17 cellular contexts compared by ENCODE assay signal in genomic region chr2:218999881-219000568, GRCh38. TPM values are rescaled to one million over a fixed set of nuclear protein-coding genes. Genes with fewer than 3 reads are reported as not detected.
DNase-seq lines count a peak whose midpoint lies in the region; ATAC-seq and TF ChIP-seq lines count a peak whose summit lies in the region.
"Had no signal": no experiment of that assay in that cellular context is flagged by ENCODE, and none has a peak within 500 bp of the region (broad histone marks: within the 10 kb centered on the region; RNA-seq: fewer than 3 reads in every experiment).

No MANE protein-coding gene starts in this region.

- H3K27ac Mint-ChIP-seq in nephron progenitor cell = no peak overlapping the region
- H3K27ac Mint-ChIP-seq: activated CD4-positive, alpha-beta T cell treated with anti-CD3 and anti-CD28 coated beads, Interleukin-2, amount 10 ng/mL, durations not matched to agents 7 days and 5 days; CD8-positive, alpha-beta T cell had no signal

- H3K4me2 ChIP-seq in SK-N-SH = no peak overlapping the region
- no peak overlapping the region for H3K4me2 ChIP-seq in osteoblast (ENCODE audit: insufficient read depth, low read length)

- H2AFZ ChIP-seq in SK-N-SH (ENCODE audit: low read depth) (no peak overlapping the region), osteoblast (ENCODE audit: low read length) (no peak overlapping the region)
- H2AFZ ChIP-seq: GM23248 had no signal

- peaks cover 11% of the 10 kb centered on the region for H3K4me1 Mint-ChIP-seq in nephron progenitor cell

- peak in 1 of 2 experiments; percentile 67; a peak in 1 of 4 replicates for TF ChIP-seq EP300 in SK-N-SH (IDR thresholded peaks at IDR 0.05; ENCODE audit: borderline replicate concordance in 1 of 2, low read depth in 1 of 2, low read length in 1 of 2)

- H3K4me1 ChIP-seq in HEK293 (ENCODE audit: control insufficient read depth, insufficient read depth, low read length) (no peaks in the 10 kb centered on the region), SK-N-SH (ENCODE audit: control insufficient read depth in 1 of 2, insufficient read depth in 2 of 2, low read depth in 1 of 2, low read length in 1 of 2) (peaks cover 0 to 79% of the 10 kb centered on the region in 2 experiments; a peak in 2 of 4 replicates), osteoblast (ENCODE audit: insufficient read depth, low read length) (no peaks in the 10 kb centered on the region)

- no peak overlapping the region for H3K27ac ChIP-seq in HEK293 (ENCODE audit: extremely low read depth, low read depth, low read length)
- H3K27ac ChIP-seq in SK-N-SH (ENCODE audit: low read depth in 2 of 2, low read length in 1 of 2) = peak overlapping the region in 1 of 2 experiments; percentile 99; a peak in 2 of 4 replicates
- no peak overlapping the region for H3K27ac ChIP-seq in osteoblast (ENCODE audit: low read depth, low read length)
- no peak overlapping the region for H3K27ac ChIP-seq in RWPE1
- H3K27ac ChIP-seq: epithelial cell of prostate, GM23248 had no signal

- H3K9me3 ChIP-seq in HEK293 (ENCODE audit: control insufficient read depth, insufficient read depth, low read depth, low read length) (no peaks in the 10 kb centered on the region), SK-N-SH (no peaks in the 10 kb centered on the region), osteoblast (ENCODE audit: low read depth, low read length) (no peaks in the 10 kb centered on the region)
- H3K9me3 ChIP-seq: breast epithelium had no signal

- TF ChIP-seq CTCF in HEK293 (tag by site-specific recombination; IDR thresholded peaks at IDR 0.05) (no peak), SK-N-SH (IDR thresholded peaks at IDR 0.05) (no peak), osteoblast (IDR thresholded peaks at IDR 0.05; ENCODE audit: extremely low read depth, low read depth, low read length) (no peak), RWPE1 (conservative IDR thresholded peaks at IDR 0.05; ENCODE audit: low read depth) (no peak), nephron progenitor cell (IDR thresholded peaks at IDR 0.05) (no peak)

- no peak overlapping the region for H3K4me3 Mint-ChIP-seq in nephron progenitor cell
- H3K4me3 Mint-ChIP-seq: activated CD4-positive, alpha-beta T cell treated with anti-CD3 and anti-CD28 coated beads, Interleukin-2, amount 10 ng/mL, durations not matched to agents 7 days and 5 days had no signal

- no peak for ATAC-seq in GM18511 (IDR thresholded peaks at IDR 0.05; ENCODE audit: unreplicated experiment)
- ATAC-seq: CD8-positive, alpha-beta T cell; sciatic nerve had no signal

- H3K4me3 ChIP-seq in HEK293 (ENCODE audit: low read depth, low read length) (no peak overlapping the region), SK-N-SH (ENCODE audit: low read depth in 2 of 2, low read length in 1 of 2) (peak overlapping the region in 1 of 2 experiments; percentile 16; a peak in 1 of 4 replicates), osteoblast (ENCODE audit: insufficient read depth, low read length) (no peak overlapping the region)
- H3K4me3 ChIP-seq: GM23248 had no signal

- no peaks in the 10 kb centered on the region for H4K20me1 ChIP-seq in SK-N-SH (ENCODE audit: insufficient read depth)
- H4K20me1 ChIP-seq in osteoblast (ENCODE audit: insufficient read depth, low read length) = peaks cover 5% of the 10 kb centered on the region

- 38% methylated on average over 7 of the region's 9 CpGs for WGBS in SK-N-SH (ENCODE audit: low lambda C conversion rate)

- H3K79me2 ChIP-seq in SK-N-SH (ENCODE audit: insufficient read depth) (no peaks in the 10 kb centered on the region), osteoblast (ENCODE audit: insufficient read depth, low read length) (no peaks in the 10 kb centered on the region)

- no peaks in the 10 kb centered on the region for H3K9me3 Mint-ChIP-seq in nephron progenitor cell
- H3K9me3 Mint-ChIP-seq: activated CD4-positive, alpha-beta T cell treated with anti-CD3 and anti-CD28 coated beads, Interleukin-2, amount 10 ng/mL, durations not matched to agents 7 days and 5 days; CD8-positive, alpha-beta T cell had no signal

- CTCF ChIA-PET in HEK293 (lab: Yijun Ruan, JAX) = interaction anchor here (0.6 to 3.9 kb wide), 4 partner anchors 11 to 352 kb away, joined by 3 to 31 read pairs (median 5); no protein-coding TSS in a partner anchor
- CTCF ChIA-PET in SK-N-SH (lab: Yijun Ruan, JAX) = interaction anchor here (0.8 to 12.8 kb wide), 10 partner anchors 12 to 125 kb away, joined by 3 to 258 read pairs (median 4); partner anchors contain the start of gene FEV
- CTCF ChIA-PET in RWPE1 (lab: Yijun Ruan, JAX) = interaction anchor here (0.7 kb wide), 1 partner anchor 10 kb away, joined by 3 read pairs; no protein-coding TSS in a partner anchor

- no peaks in the 10 kb centered on the region for H3K36me3 Mint-ChIP-seq in nephron progenitor cell (ENCODE audit: low read depth)
- H3K36me3 Mint-ChIP-seq: CD8-positive, alpha-beta T cell had no signal

- no peak for TF ChIP-seq RAD21 in SK-N-SH (IDR thresholded peaks at IDR 0.05; ENCODE audit: low read length)

- no peak overlapping the region for H3K9ac ChIP-seq in SK-N-SH
- H3K9ac ChIP-seq: GM23248 had no signal

- H3K27me3 ChIP-seq in SK-N-SH (ENCODE audit: insufficient read depth) (peaks cover 18% of the 10 kb centered on the region; the same call in 1 of the 2 replicates), osteoblast (ENCODE audit: insufficient read depth, low read length) (peaks cover 68% of the 10 kb centered on the region)

- no peaks in the 10 kb centered on the region for H3K36me3 ChIP-seq in HEK293 (ENCODE audit: control insufficient read depth in 2 of 2, insufficient read depth in 1 of 2, low read length in 2 of 2)
- no peaks in the 10 kb centered on the region for H3K36me3 ChIP-seq in SK-N-SH (replicated peaks in 1 of 2; ENCODE audit: control insufficient read depth in 1 of 2, insufficient read depth in 2 of 2, low read length in 1 of 2)
- no peaks in the 10 kb centered on the region for H3K36me3 ChIP-seq in osteoblast (ENCODE audit: insufficient read depth, low read length)
- H3K36me3 ChIP-seq: breast epithelium had no signal

- DNase-seq in NCI-H2107 (lab: John Stamatoyannopoulos, UW) (peak; percentile 73), SK-N-SH (peak; percentile 82), osteoblast (ENCODE audit: insufficient read length, low spot score, missing footprints) (peak; percentile 89), RWPE1 (ENCODE audit: low spot score) (no peak), kidney glomerular epithelial cell (lab: John Stamatoyannopoulos, UW) (no peak), nephron progenitor cell (no peak)
- DNase-seq: activated CD4-positive, alpha-beta T cell treated with anti-CD3 and anti-CD28 coated beads, Interleukin-2, amount 10 ng/mL, durations not matched to agents 7 days and 5 days; CD8-positive, alpha-beta T cell; GM23248; NK-92 treated with Interleukin-12 subunit alpha and Interleukin-12 subunit beta, amount 100 ng/mL, for 24 hours; substantia nigra had no signal

- no peaks in the 10 kb centered on the region for H3K9me2 ChIP-seq in SK-N-SH

- H3K27me3 Mint-ChIP-seq in nephron progenitor cell (ENCODE audit: low read depth, poor library complexity) = peaks cover 99% of the 10 kb centered on the region

- POLR2A ChIA-PET in HEK293 (lab: Yijun Ruan, JAX) (no interaction called here), SK-N-SH (lab: Yijun Ruan, JAX) (interaction anchor here (0.7 to 6.8 kb wide), 3 partner anchors 17 to 37 kb away, joined by 3 to 89 read pairs (median 5); partner anchors contain the start of gene FEV), RWPE1 (lab: Yijun Ruan, JAX; ENCODE audit: low non-redundant PET) (no interaction called here)

- no peaks in the 10 kb centered on the region for H3F3A ChIP-seq in SK-N-SH (replicated peaks; ENCODE audit: insufficient read depth)

TF ChIP-seq in HEK293, 187 proteins besides CTCF, POLR2A, EP300 and RAD21 (continues in another document):
- peak; percentile 79 for TF ChIP-seq EGR2 (tag by site-specific recombination; IDR thresholded peaks at IDR 0.05; ENCODE audit: low read depth)
- no peak for TF ChIP-seq ZNF501 (tag by site-specific recombination; IDR thresholded peaks at IDR 0.05)
- TF ChIP-seq ZSCAN4 (tag by site-specific recombination; IDR thresholded peaks at IDR 0.05) = peak; percentile 75

TF ChIP-seq in SK-N-SH, 30 proteins besides CTCF, POLR2A, EP300 and RAD21 (continues in another document):
- TF ChIP-seq SMC3 (IDR thresholded peaks at IDR 0.05; ENCODE audit: low read depth, low read length) (no peak), PBX3 (IDR thresholded peaks at IDR 0.05) (no peak), RCOR1 (IDR thresholded peaks at IDR 0.05; ENCODE audit: low read length) (peak; percentile 38), FOXJ3 (CRISPR knock-in tag; IDR thresholded peaks at IDR 0.05) (peak; percentile 95)

RNA-seq across cellular contexts. Expression of gene CRYBA2, which starts 6.8 kb away (rescaled TPM):
- polyA plus RNA-seq in SK-N-SH (2012; rRNA removed) = not detected in 2 replicates
- polyA plus RNA-seq in SK-N-SH (2012; cell fraction: cytosol; rRNA removed) = 0.10 TPM in 1 of 2 replicates, not detected in the other
- not detected in 2 replicates for polyA plus RNA-seq in SK-N-SH (2012; cell fraction: nucleus; rRNA removed)
- total RNA-seq in osteoblast = not detected in 2 replicates
- total RNA-seq: activated CD4-positive, alpha-beta T cell treated with anti-CD3 and anti-CD28 coated beads, Interleukin-2, amount 10 ng/mL, durations not matched to agents 7 days and 5 days; breast epithelium; CD8-positive, alpha-beta T cell; GM23248; mononuclear cell; sciatic nerve had no signal
- polyA plus RNA-seq: GM23248 had no signal

RNA-seq across cellular contexts. Expression of gene FEV, which starts 15.0 kb away (rescaled TPM):
- polyA plus RNA-seq in SK-N-SH (2012; rRNA removed) = 0.53 and 1.2 TPM in 2 replicates
- polyA plus RNA-seq in SK-N-SH (2012; cell fraction: cytosol; rRNA removed) = 1.4 and 3.0 TPM in 2 replicates
- 0.80 and 2.9 TPM in 2 replicates for polyA plus RNA-seq in SK-N-SH (2012; cell fraction: nucleus; rRNA removed)
- not detected in 2 replicates for total RNA-seq in osteoblast
- total RNA-seq: activated CD4-positive, alpha-beta T cell treated with anti-CD3 and anti-CD28 coated beads, Interleukin-2, amount 10 ng/mL, durations not matched to agents 7 days and 5 days; breast epithelium; CD8-positive, alpha-beta T cell; GM23248; mononuclear cell; sciatic nerve had no signal
- polyA plus RNA-seq: GM23248 had no signal

RNA-seq across cellular contexts. Expression of gene CDK5R2, which starts 40.6 kb away (rescaled TPM):
- polyA plus RNA-seq in SK-N-SH (2012; rRNA removed) = 0.19 and 0.26 TPM in 2 replicates
- 0.35 and 0.56 TPM in 2 replicates for polyA plus RNA-seq in SK-N-SH (2012; cell fraction: cytosol; rRNA removed)
- polyA plus RNA-seq in SK-N-SH (2012; cell fraction: nucleus; rRNA removed) = 0.13 and 0.31 TPM in 2 replicates
- total RNA-seq in osteoblast = not detected in 2 replicates
- total RNA-seq: activated CD4-positive, alpha-beta T cell treated with anti-CD3 and anti-CD28 coated beads, Interleukin-2, amount 10 ng/mL, durations not matched to agents 7 days and 5 days; breast epithelium; CD8-positive, alpha-beta T cell; GM23248; mononuclear cell; sciatic nerve had no signal
- polyA plus RNA-seq: GM23248 had no signal

RNA-seq across cellular contexts. Expression of gene CFAP65, which starts 41.3 kb away (rescaled TPM):
- polyA plus RNA-seq in SK-N-SH (2012; rRNA removed) = 0.95 and 1.7 TPM in 2 replicates
- 0.42 and 0.73 TPM in 2 replicates for polyA plus RNA-seq in SK-N-SH (2012; cell fraction: cytosol; rRNA removed)
- polyA plus RNA-seq in SK-N-SH (2012; cell fraction: nucleus; rRNA removed) = 1.8 and 1.9 TPM in 2 replicates
- total RNA-seq in osteoblast = not detected in 2 replicates
- total RNA-seq: activated CD4-positive, alpha-beta T cell treated with anti-CD3 and anti-CD28 coated beads, Interleukin-2, amount 10 ng/mL, durations not matched to agents 7 days and 5 days; CD8-positive, alpha-beta T cell; GM23248 had no signal

Comparison
In these comparisons a context has a peak if more than half of its experiments do, and no peak if none do; other contexts are left out.
1. DNase-seq: peak in NCI-H2107 (single experiment), SK-N-SH (single experiment) and osteoblast (single experiment); none in RWPE1 (single experiment), kidney glomerular epithelial cell (single experiment) and nephron progenitor cell (single experiment).